Comparison of ENCODE assay signal across 1 cellular context in genomic region chr12:106288510-106289195, GRCh38.
TF ChIP-seq lines count a peak whose summit lies in the region.

No MANE protein-coding gene starts in this region.

TF ChIP-seq in HepG2, 621 proteins besides CTCF, POLR2A, EP300 and RAD21 (continued from another document):
- TF ChIP-seq ADNP (CRISPR knock-in tag; IDR thresholded peaks at IDR 0.05), result no peak
- TF ChIP-seq MED8 (CRISPR knock-in tag; IDR thresholded peaks at IDR 0.05; ENCODE audit: insufficient replicate concordance), result no peak
- peak; percentile 60; the same call in 1 of the 2 replicates for TF ChIP-seq ZNF761 (CRISPR knock-in tag; conservative IDR thresholded peaks at IDR 0.05)
- no peak for TF ChIP-seq USF2 (IDR thresholded peaks at IDR 0.05; ENCODE audit: low read depth, low read length)
- TF ChIP-seq USF2 (CRISPR knock-in tag; IDR thresholded peaks at IDR 0.05; ENCODE audit: borderline replicate concordance), result no peak
